ENCODE assay signal across 11 cellular contexts in genomic region chr3:126985143-126985985, GRCh38. TPM values are rescaled to one million over a fixed set of nuclear protein-coding genes. Genes with fewer than 3 reads are reported as not detected.
A peak's percentile ranks its signal among the peaks of the same experiment; 100 is the strongest.
DNase-seq lines count a peak whose midpoint lies in the region; ATAC-seq and TF ChIP-seq lines count a peak whose summit lies in the region.
"Had no signal": no experiment of that assay in that cellular context is flagged by ENCODE, and none has a peak within 500 bp of the region (broad histone marks: within the 10 kb centered on the region; RNA-seq: fewer than 3 reads in every experiment).

No MANE protein-coding gene starts in this region.

- TF ChIP-seq CTCF in Caco-2 (IDR thresholded peaks at IDR 0.05; ENCODE audit: insufficient read depth in 1 of 2, low read depth in 1 of 2, low read length in 1 of 2, severe bottlenecking in 1 of 2, unreplicated experiment in 1 of 2) = no peak
- TF ChIP-seq CTCF in dorsolateral prefrontal cortex (IDR thresholded peaks at IDR 0.05 in 54 of 56, conservative IDR thresholded peaks at IDR 0.05 in 2 of 56; ENCODE audit: low read depth in 1 of 56, partially characterized antibody in 56 of 56) = no peak
- TF ChIP-seq CTCF in GM13977 (IDR thresholded peaks at IDR 0.05; ENCODE audit: extremely low read depth, insufficient read depth, missing control alignments) = no peak

- intact Hi-C loops in Caco-2 (cut with micrococcal nuclease; ENCODE audit: unreplicated experiment) = no loop called here
- intact Hi-C loops in dorsolateral prefrontal cortex (cut with DNase I) = loop anchor here (2.0 to 10.0 kb wide), 5 partner anchors 311 to 559 kb away; partner anchors contain the start of genes CHST13 (in 1 of the 2) and ZXDC (in 1 of the 2)

- no peak for ATAC-seq in activated CD4-positive, CD25-positive, alpha-beta regulatory T cell treated with anti-CD3 and anti-CD28 coated beads, Interleukin-2, amount 50 U/mL, for 24 hours
- ATAC-seq: Panc1 had no signal

- BruUV-seq in Caco-2 (replicated peaks; lab: Mats Ljungman, UMichigan) = TSS peak; percentile 15

- peaks cover 6% of the 10 kb centered on the region for H3K36me3 Mint-ChIP-seq in Caco-2 (ENCODE audit: insufficient read depth, unreplicated experiment)
- peaks cover 2% of the 10 kb centered on the region for H3K36me3 Mint-ChIP-seq in IgD-negative memory B cell

- peaks cover 16% of the 10 kb centered on the region; the same call in 1 of the 2 replicates for H3K4me1 ChIP-seq in Caco-2
- H3K4me1 ChIP-seq in neuron (ENCODE audit: insufficient read depth, low read length) = peaks cover 11% of the 10 kb centered on the region

- no peaks in the 10 kb centered on the region for H3K9me3 ChIP-seq in Caco-2
- H3K9me3 ChIP-seq in neuron (ENCODE audit: low read length) = no peaks in the 10 kb centered on the region

- H3K4me3 Mint-ChIP-seq in Caco-2 (ENCODE audit: unreplicated experiment) (peak overlapping the region; percentile 37), IgD-negative memory B cell (peak overlapping the region in 3 of 4 donors; percentile 21 to 70 (median 65))

- H3K9me3 Mint-ChIP-seq in Caco-2 (ENCODE audit: unreplicated experiment) = no peaks in the 10 kb centered on the region
- H3K9me3 Mint-ChIP-seq in IgD-negative memory B cell = no peaks in the 10 kb centered on the region

- no peak overlapping the region for H3K27ac Mint-ChIP-seq in Caco-2 (ENCODE audit: unreplicated experiment)
- peak overlapping the region in 1 of 3 donors; percentile 83 for H3K27ac Mint-ChIP-seq in IgD-negative memory B cell

- CTCF ChIA-PET in Caco-2 (lab: Charles Lee) = interaction anchor here (4.1 kb wide), 1 partner anchor 233 kb away, joined by 18 read pairs; no protein-coding TSS in a partner anchor

- DNase-seq in Caco-2 (no peak), dorsolateral prefrontal cortex (no peak), GM13977 (ENCODE audit: low spot score) (no peak)
- no peak for DNase-seq in stimulated activated CD4-positive, alpha-beta T cell treated with anti-CD3 and anti-CD28 coated beads, Interleukin-4, amount 100 ng/mL, for 4 hours
- DNase-seq: amygdala, GF-D8, HCEC 1CT had no signal

- no peaks in the 10 kb centered on the region for H3K27me3 Mint-ChIP-seq in Caco-2 (ENCODE audit: insufficient read depth, unreplicated experiment)
- peaks cover 14% of the 10 kb centered on the region for H3K27me3 Mint-ChIP-seq in IgD-negative memory B cell

- H3K4me3 ChIP-seq in Caco-2 (ENCODE audit: low read depth, low read length) = no peak overlapping the region
- H3K4me3 ChIP-seq in dorsolateral prefrontal cortex = peak overlapping the region in 50 of 59 donors; percentile 63 to 91 (median 80)
- peak overlapping the region; percentile 72 for H3K4me3 ChIP-seq in neuron (ENCODE audit: low read length)

- no peaks in the 10 kb centered on the region for H3K27me3 ChIP-seq in Caco-2 (replicated peaks; ENCODE audit: control insufficient read depth, insufficient read depth, low read length)
- no peaks in the 10 kb centered on the region for H3K27me3 ChIP-seq in dorsolateral prefrontal cortex
- no peaks in the 10 kb centered on the region for H3K27me3 ChIP-seq in neuron (ENCODE audit: insufficient read depth, low read length)

- H2AFZ ChIP-seq in neuron (ENCODE audit: low read depth, low read length) = no peak overlapping the region

- POLR2A ChIA-PET in Caco-2 (lab: Charles Lee) = no interaction called here

- in situ Hi-C loops in GM13977 (cut with MboI; ENCODE audit: low pct_unique_long_range_greater_than_20kb, low sequenced_read_pairs, unreplicated experiment) = loop anchor here (25.0 kb wide), 1 partner anchor 223 kb away; no protein-coding TSS in a partner anchor

- H3K27ac ChIP-seq in dorsolateral prefrontal cortex = peak overlapping the region in 10 of 59 donors; percentile 11 to 77 (median 26)

- H3K36me3 ChIP-seq in Caco-2 (ENCODE audit: control insufficient read depth, insufficient read depth, low read length) (peaks cover 2% of the 10 kb centered on the region; the same call in 1 of the 2 replicates), neuron (ENCODE audit: insufficient read depth, low read length) (peaks cover 23% of the 10 kb centered on the region)

- H3K4me1 Mint-ChIP-seq in Caco-2 (ENCODE audit: low read depth, unreplicated experiment) = no peaks in the 10 kb centered on the region
- peaks cover 7 to 12% (median 10%) of the 10 kb centered on the region in 3 donors for H3K4me1 Mint-ChIP-seq in IgD-negative memory B cell

RNA-seq across cellular contexts. Expression of gene PLXNA1, which starts 2.4 kb away (rescaled TPM):
- total RNA-seq in Caco-2 (2022) = 92.4 and 95.1 TPM in 2 replicates
- polyA plus RNA-seq in IgD-negative memory B cell = 0.13 TPM
- 10 to 100 TPM; 28.6 to 94.1 (median 62.9) TPM for total RNA-seq in dorsolateral prefrontal cortex
